11 cellular contexts compared by ENCODE assay signal in the genomic region with DNA sequence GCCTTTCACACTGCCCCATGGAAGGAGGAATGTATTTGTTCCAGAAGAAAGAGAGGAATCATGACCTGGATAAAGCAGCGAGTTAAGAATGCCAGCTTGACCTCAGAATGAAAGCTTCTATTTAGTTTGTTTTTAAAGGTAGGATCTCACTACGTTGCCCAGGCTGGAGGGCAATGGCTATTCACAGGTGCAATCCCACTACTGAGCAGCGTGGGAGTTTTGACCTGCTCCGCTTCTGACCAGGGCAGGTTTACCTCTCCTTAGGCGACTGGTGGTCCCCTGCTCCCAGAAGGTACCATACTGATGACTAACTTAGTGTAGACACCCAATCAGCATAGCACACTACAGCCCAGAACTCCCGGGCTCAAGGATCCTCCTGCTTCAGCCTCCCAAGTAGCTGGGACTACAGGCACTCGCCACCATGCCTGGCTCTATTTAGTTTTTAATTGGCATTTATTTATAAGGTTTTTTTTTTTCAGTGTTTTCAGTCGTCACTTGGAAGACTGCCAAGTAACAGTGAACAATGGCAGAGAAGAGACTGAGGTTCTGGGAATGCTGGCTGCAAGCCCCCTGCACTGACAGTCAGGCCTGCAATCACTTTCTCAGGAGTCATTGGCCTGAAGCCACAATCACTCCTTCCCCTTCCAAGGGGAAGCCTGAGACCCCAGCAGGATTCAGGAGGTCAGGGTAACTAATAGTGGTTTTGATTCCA.
DNase-seq lines count a peak whose midpoint lies in the region; ATAC-seq and TF ChIP-seq lines count a peak whose summit lies in the region.
"Had no signal": no experiment of that assay in that cellular context is flagged by ENCODE, and none has a peak within 500 bp of the region (broad histone marks: within the 10 kb centered on the region; RNA-seq: fewer than 3 reads in every experiment).

No MANE protein-coding gene starts in this region.

- H3K9me3 ChIP-seq in SJSA1 (replicated peaks) (no peaks in the 10 kb centered on the region), right atrium auricular region (no peaks in the 10 kb centered on the region)
- H3K9me3 ChIP-seq: A549 had no signal

- H3K27me3 ChIP-seq in SJSA1 (replicated peaks) (no peaks in the 10 kb centered on the region), right atrium auricular region (no peaks in the 10 kb centered on the region)

- no peak for ATAC-seq in HG03521 (IDR thresholded peaks at IDR 0.05; ENCODE audit: unreplicated experiment)
- ATAC-seq: A549 had no signal

- DNase-seq in NCI-H2171 treated with DMSO at 0.1 percent for 48 hours (lab: John Stamatoyannopoulos, UW) (peak; percentile 9), NCI-H2171 (lab: John Stamatoyannopoulos, UW) (no peak), SJSA1 (ENCODE audit: low read depth in 1 of 2, low spot score in 2 of 2) (peak; percentile 57 to 79), right atrium auricular region (ENCODE audit: low spot score) (no peak), substantia nigra (lab: John Stamatoyannopoulos, UW) (peak in 1 of 49 donors; percentile 45), SKM-1 treated with dmso at 0.1 percent for 144 hours (lab: John Stamatoyannopoulos, UW; ENCODE audit: unreplicated experiment) (no peak), NCI-H2107 (lab: John Stamatoyannopoulos, UW) (no peak)
- DNase-seq: activated effector memory CD4-positive, alpha-beta T cell treated with Interleukin-2 at 50 U/mL for 16 hours; effector memory CD8-positive, alpha-beta T cell had no signal

- peaks cover 58% of the 10 kb centered on the region for H3K36me3 ChIP-seq in SJSA1
- peaks cover 46% of the 10 kb centered on the region for H3K36me3 ChIP-seq in right atrium auricular region

- no peak for TF ChIP-seq CTCF in right atrium auricular region (IDR thresholded peaks at IDR 0.05)

- no peak overlapping the region for H3K4me3 ChIP-seq in SJSA1
- no peak overlapping the region for H3K4me3 ChIP-seq in right atrium auricular region
- H3K4me3 ChIP-seq: A549 had no signal

- H3K4me1 ChIP-seq in SJSA1 (replicated peaks) (peaks cover 29% of the 10 kb centered on the region), right atrium auricular region (peaks cover 0 to 20% of the 10 kb centered on the region in 2 donors)
- H3K4me1 ChIP-seq: A549 had no signal

- H3K27ac ChIP-seq in SJSA1 (peak overlapping the region; percentile 31; the same call in 1 of the 2 replicates), right atrium auricular region (peak overlapping the region; percentile 79 to 80), substantia nigra (ENCODE audit: low read depth, low read length, poor library complexity, severe bottlenecking) (peak overlapping the region; percentile 38)
- H3K27ac ChIP-seq: A549 had no signal

Comparison
In these comparisons a context has a peak if more than half of its experiments do, and no peak if none do; other contexts are left out.
1. DNase-seq: peak in NCI-H2171 treated with DMSO at 0.1 percent for 48 hours (single experiment) and SJSA1 (2 of 2); none in NCI-H2171 (single experiment), right atrium auricular region (single experiment), SKM-1 treated with dmso at 0.1 percent for 144 hours (single experiment) and NCI-H2107 (single experiment).
2. Peak in every context shown above with its lines, with median percentiles within 50 percentile points of each other: H3K27ac ChIP-seq.